ENCODE assay signal across 23 cellular contexts in the genomic region with DNA sequence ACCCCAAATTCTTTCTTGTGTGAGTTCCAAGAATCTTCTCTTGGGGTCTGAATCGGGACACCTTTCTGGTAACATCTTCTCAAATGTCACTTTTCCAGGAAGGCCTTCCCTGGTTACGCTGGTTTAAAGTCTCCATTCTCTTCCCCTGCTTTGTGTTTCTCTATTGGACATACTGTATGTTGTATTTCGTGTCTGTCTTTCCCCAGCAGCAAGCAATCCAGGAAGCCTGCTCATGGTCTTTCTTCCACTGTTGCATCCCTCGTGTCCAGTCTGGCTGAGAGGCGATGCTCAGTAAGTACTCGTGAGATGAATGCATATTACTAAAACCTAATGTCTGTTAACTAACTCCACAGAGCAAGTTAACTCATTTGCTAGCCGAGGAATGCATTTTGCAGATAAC. TPM values are rescaled to one million over a fixed set of nuclear protein-coding genes. Genes with fewer than 3 reads are reported as not detected.
DNase-seq lines count a peak whose midpoint lies in the region; ATAC-seq and TF ChIP-seq lines count a peak whose summit lies in the region.
"Had no signal": no experiment of that assay in that cellular context is flagged by ENCODE, and none has a peak within 500 bp of the region (broad histone marks: within the 10 kb centered on the region; RNA-seq: fewer than 3 reads in every experiment).

No MANE protein-coding gene starts in this region.

- H3K27me3 ChIP-seq in right cardiac atrium (ENCODE audit: control insufficient read depth, insufficient read depth) (no peaks in the 10 kb centered on the region), osteoblast (ENCODE audit: insufficient read depth, low read length) (no peaks in the 10 kb centered on the region), hepatocyte (no peaks in the 10 kb centered on the region)
- H3K27me3 ChIP-seq: BLaER1 treated with 17β-estradiol and CSF1 and Interleukin-3, amounts not matched to agents 10 nM and 100 nM; Peyer's patch had no signal

- H3K9me3 ChIP-seq in right cardiac atrium (ENCODE audit: control insufficient read depth, low read length) (no peaks in the 10 kb centered on the region), osteoblast (ENCODE audit: low read depth, low read length) (no peaks in the 10 kb centered on the region), hepatocyte (ENCODE audit: low read depth) (no peaks in the 10 kb centered on the region)
- H3K9me3 ChIP-seq: BLaER1 treated with 17β-estradiol and CSF1 and Interleukin-3, amounts not matched to agents 10 nM and 100 nM; Peyer's patch had no signal

- intact Hi-C loops in right cardiac atrium (cut with DNase I): no loop called here
- intact Hi-C loops in cardiac septum (cut with DNase I): loop anchor here (5.0 kb wide), 1 partner anchor 55 kb away; no protein-coding TSS in a partner anchor

- H3K79me2 ChIP-seq in osteoblast (ENCODE audit: insufficient read depth, low read length) (no peaks in the 10 kb centered on the region), hepatocyte (no peaks in the 10 kb centered on the region)

- peak overlapping the region; percentile 11 for H2AFZ ChIP-seq in osteoblast (ENCODE audit: low read length)
- H2AFZ ChIP-seq in hepatocyte: no peak overlapping the region

- 73% methylated on average over 7 of the region's 7 CpGs for WGBS in right cardiac atrium
- WGBS in hepatocyte (ENCODE audit: low lambda C conversion rate, missing lambda C conversion rate): 79% methylated on average over 7 of the region's 7 CpGs

- H4K20me1 ChIP-seq in osteoblast (ENCODE audit: insufficient read depth, low read length) (no peaks in the 10 kb centered on the region), hepatocyte (ENCODE audit: insufficient read depth, poor library complexity, severe bottlenecking) (no peaks in the 10 kb centered on the region)
- H4K20me1 ChIP-seq: BLaER1 treated with 17β-estradiol and CSF1 and Interleukin-3, amounts not matched to agents 10 nM and 100 nM had no signal

- TF ChIP-seq CTCF in osteoblast (IDR thresholded peaks at IDR 0.05; ENCODE audit: extremely low read depth, low read depth, low read length) (no peak), hepatocyte (IDR thresholded peaks at IDR 0.05; ENCODE audit: poor library complexity) (no peak)

- H3K36me3 ChIP-seq in osteoblast (ENCODE audit: insufficient read depth, low read length): no peaks in the 10 kb centered on the region
- no peaks in the 10 kb centered on the region for H3K36me3 ChIP-seq in hepatocyte (replicated peaks; ENCODE audit: insufficient read depth, low read depth)
- H3K36me3 ChIP-seq: Peyer's patch had no signal

- no peaks in the 10 kb centered on the region for H3K4me1 ChIP-seq in right cardiac atrium (ENCODE audit: control insufficient read depth, insufficient read depth, low read length)
- H3K4me1 ChIP-seq in osteoblast (ENCODE audit: insufficient read depth, low read length): no peaks in the 10 kb centered on the region
- no peaks in the 10 kb centered on the region for H3K4me1 ChIP-seq in hepatocyte (ENCODE audit: insufficient read depth)
- H3K4me1 ChIP-seq: Peyer's patch had no signal

- H3K4me3 ChIP-seq in right cardiac atrium (ENCODE audit: low read length) (no peak overlapping the region), osteoblast (ENCODE audit: insufficient read depth, low read length) (no peak overlapping the region), hepatocyte (no peak overlapping the region)
- H3K4me3 ChIP-seq: BLaER1 treated with 17β-estradiol and CSF1 and Interleukin-3, amounts not matched to agents 10 nM and 100 nM; Peyer's patch had no signal

- ATAC-seq in right cardiac atrium: peak in 1 of 2 donors; percentile 10
- ATAC-seq: SK-N-SH treated with all-trans-retinoic acid at 6 μM for 48 hours had no signal

- DNase-seq in right cardiac atrium (no peak), cardiac septum (ENCODE audit: low spot score) (no peak), dermis blood vessel endothelial cell (peak; percentile 29), osteoblast (ENCODE audit: insufficient read length, low spot score, missing footprints) (no peak), NOMO-1 treated with DMSO at 0.1 percent for 48 hours (lab: John Stamatoyannopoulos, UW; ENCODE audit: unreplicated experiment) (no peak), HUDEP-2 (lab: John Stamatoyannopoulos, UW; ENCODE audit: unreplicated experiment in 76 of 76) (no peak), hepatocyte (ENCODE audit: low spot score) (no peak)
- DNase-seq: CD4-positive, alpha-beta memory T cell; COR-L47; DMS53; HCEC 1CT; Karpas-422; NCI-H1092; NCI-H1417 treated with DMSO at 0.1 percent for 48 hours; NCI-H1694 treated with DMSO at 0.1 percent for 48 hours; NCI-H2081 treated with DMSO at 0.1 percent for 48 hours; NCI-H2171; NCI-H226; NCI-H510A; NCI-H69; Peyer's patch had no signal

- H3K4me2 ChIP-seq in osteoblast (ENCODE audit: insufficient read depth, low read length) (no peak overlapping the region), hepatocyte (no peak overlapping the region)

- H3K9me2 ChIP-seq in hepatocyte (replicated peaks; ENCODE audit: insufficient read depth): no peaks in the 10 kb centered on the region

- H3K27ac ChIP-seq in right cardiac atrium (ENCODE audit: low read length): peak overlapping the region; percentile 8
- no peak overlapping the region for H3K27ac ChIP-seq in osteoblast (ENCODE audit: low read depth, low read length)
- H3K27ac ChIP-seq in hepatocyte: no peak overlapping the region
- H3K27ac ChIP-seq: BLaER1 treated with 17β-estradiol and CSF1 and Interleukin-3, amounts not matched to agents 10 nM and 100 nM; Peyer's patch had no signal

RNA-seq across cellular contexts. Expression of gene RFXAP, which starts 43.7 kb away (rescaled TPM):
- 1 to 10 TPM; 2.9 to 4.6 (median 4.1) TPM for total RNA-seq in right cardiac atrium
- 2.2 TPM for polyA plus RNA-seq in right cardiac atrium
- 5.0 TPM for total RNA-seq in cardiac septum
- 1.0 and 1.9 TPM in 2 replicates for total RNA-seq in dermis blood vessel endothelial cell
- 2.9 and 3.8 TPM in 2 replicates for total RNA-seq in osteoblast
- 2.7 and 2.9 TPM in 2 replicates for total RNA-seq in hepatocyte
- 3.1 and 5.8 TPM in 2 replicates for polyA plus RNA-seq in hepatocyte

RNA-seq across cellular contexts. Expression of gene SMAD9, which starts 57.3 kb away (rescaled TPM):
- total RNA-seq in right cardiac atrium (10 to 100 TPM; 10.2 to 20.0 (median 13.3) TPM), cardiac septum (11.5 TPM), dermis blood vessel endothelial cell (11.1 and 24.9 TPM in 2 replicates), osteoblast (3.2 and 4.7 TPM in 2 replicates), hepatocyte (5.8 and 6.6 TPM in 2 replicates)
- polyA plus RNA-seq in right cardiac atrium (4.9 TPM), hepatocyte (3.2 and 4.1 TPM in 2 replicates)
- total RNA-seq: CD4-positive, alpha-beta memory T cell had no signal
